ENCODE assay signal across 8 cellular contexts in the genomic region with DNA sequence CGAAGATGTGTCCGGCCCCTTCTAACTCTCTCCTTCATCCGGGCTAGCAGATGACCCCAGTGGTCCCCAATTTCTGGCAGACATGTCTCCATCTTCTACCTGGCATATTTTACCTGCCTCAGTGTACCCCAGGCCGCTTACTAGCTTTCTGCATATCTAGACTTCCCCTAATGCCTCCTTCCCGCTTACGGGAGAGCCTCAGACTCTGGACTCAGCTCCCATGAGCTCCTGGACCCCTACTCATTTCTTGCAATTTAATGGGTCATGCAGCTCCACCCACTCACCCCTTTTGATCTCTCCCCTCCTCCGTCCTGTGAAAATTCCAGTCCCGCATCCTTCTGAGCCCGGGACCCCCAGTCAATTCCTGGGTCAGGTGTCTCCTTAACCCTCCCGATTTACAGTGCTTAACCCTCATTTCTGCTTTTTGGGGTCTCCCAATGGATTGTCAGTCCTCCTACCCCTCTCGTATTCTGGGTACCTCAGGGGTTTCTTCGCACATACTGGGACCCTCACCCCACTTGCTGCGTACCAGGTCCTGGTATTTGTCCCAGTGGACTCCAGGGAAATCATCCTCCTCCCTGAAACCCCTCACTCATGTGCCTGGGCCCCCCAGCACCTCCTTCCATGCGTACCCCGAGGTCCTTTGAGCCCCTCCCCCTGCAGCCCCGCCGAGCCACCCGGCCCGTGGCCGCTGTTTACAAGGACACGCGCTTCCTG. TPM values are rescaled to one million over a fixed set of nuclear protein-coding genes. Genes with fewer than 3 reads are reported as not detected.
DNase-seq lines count a peak whose midpoint lies in the region; ATAC-seq and TF ChIP-seq lines count a peak whose summit lies in the region.

No MANE protein-coding gene starts in this region.

- WGBS in prostate gland: 2% methylated on average over 22 of the region's 22 CpGs

- H3K9me3 ChIP-seq in ES-I3 (ENCODE audit: control insufficient read depth, insufficient read depth, low read length) (no peaks in the 10 kb centered on the region), prostate gland (no peaks in the 10 kb centered on the region)

- CTCF ChIA-PET in RWPE1 (lab: Yijun Ruan, JAX): interaction anchor here (0.5 to 3.6 kb wide), 4 partner anchors 14 to 936 kb away, joined by 3 to 40 read pairs (median 5); no protein-coding TSS in a partner anchor

- H3K27me3 ChIP-seq in prostate gland (replicated peaks; ENCODE audit: insufficient read depth): no peaks in the 10 kb centered on the region

- H3K4me1 ChIP-seq in ES-I3 (ENCODE audit: insufficient read depth, low read length): peaks cover 11% of the 10 kb centered on the region
- H3K4me1 ChIP-seq in prostate gland (replicated peaks): peaks cover 39% of the 10 kb centered on the region

- H3K27ac ChIP-seq in RWPE1 (peak overlapping the region; percentile 100), prostate gland (peak overlapping the region; percentile 100)

- POLR2A ChIA-PET in RWPE1 (lab: Yijun Ruan, JAX; ENCODE audit: low non-redundant PET): interaction anchor here (1.8 to 7.3 kb wide), 3 partner anchors 8 to 16 kb away, joined by 7 to 120 read pairs (median 16); partner anchors contain the start of gene HOOK2

- TF ChIP-seq POLR2A in prostate gland (IDR thresholded peaks at IDR 0.05): no peak

- TF ChIP-seq CTCF in RWPE1 (conservative IDR thresholded peaks at IDR 0.05; ENCODE audit: low read depth): no peak
- no peak for TF ChIP-seq CTCF in epithelial cell of proximal tubule (conservative IDR thresholded peaks at IDR 0.05; ENCODE audit: low read depth, low read length)
- TF ChIP-seq CTCF in prostate gland (IDR thresholded peaks at IDR 0.05): no peak

- H3K4me3 ChIP-seq in epithelial cell of proximal tubule (ENCODE audit: low read depth, low read length) (peak overlapping the region; percentile 96), prostate gland (peak overlapping the region; percentile 79 to 85)

- intact Hi-C loops in prostate gland (cut with DNase I): loop anchor here (10.0 kb wide), 1 partner anchor 66 kb away; the partner anchor contains the start of gene TNPO2

- DNase-seq in RWPE1 (ENCODE audit: low spot score) (no peak), epithelial cell of proximal tubule (ENCODE audit: low read depth) (no peak), prostate gland (ENCODE audit: low spot score) (no peak), NCI-H2029 treated with DMSO at 0.1 percent for 48 hours (lab: John Stamatoyannopoulos, UW) (no peak), NCI-H2081 (lab: John Stamatoyannopoulos, UW) (no peak), NCI-H1694 treated with DMSO at 0.1 percent for 48 hours (lab: John Stamatoyannopoulos, UW) (no peak)

- ATAC-seq in GM19035 (IDR thresholded peaks at IDR 0.05; ENCODE audit: unreplicated experiment): no peak

- H3K36me3 ChIP-seq in ES-I3 (ENCODE audit: insufficient read depth, low read length): no peaks in the 10 kb centered on the region
- H3K36me3 ChIP-seq in prostate gland: no peaks in the 10 kb centered on the region

- peak overlapping the region; percentile 67; the same call in 1 of the 2 replicates for H3K9ac ChIP-seq in ES-I3 (ENCODE audit: low read depth, low read length)

RNA-seq across cellular contexts. Expression of gene JUNB, which starts 0.5 kb away (rescaled TPM):
- total RNA-seq in epithelial cell of proximal tubule: 127 and 251 TPM in 2 replicates
- 100 to 1,000 TPM; 173 to 290 TPM for total RNA-seq in prostate gland

RNA-seq across cellular contexts. Expression of gene PRDX2, which starts 10.8 kb away (rescaled TPM):
- total RNA-seq in epithelial cell of proximal tubule (463 and 571 TPM in 2 replicates), prostate gland (100 to 1,000 TPM; 256 to 548 TPM)

RNA-seq across cellular contexts. Expression of gene THSD8, which starts 11.1 kb away (rescaled TPM):
- not detected in 2 replicates for total RNA-seq in epithelial cell of proximal tubule
- under 1 TPM in 1 of 2 donors, not detected in 1; 0.91 TPM for total RNA-seq in prostate gland

RNA-seq across cellular contexts. Expression of gene HOOK2, which starts 15.4 kb away (rescaled TPM):
- total RNA-seq in epithelial cell of proximal tubule (12.3 and 26.3 TPM in 2 replicates), prostate gland (100 to 1,000 TPM in 1 of 2 donors, 10 to 100 TPM in 1; 49.6 to 126 TPM)

RNA-seq across cellular contexts. Expression of gene RNASEH2A, which starts 15.6 kb away (rescaled TPM):
- total RNA-seq in epithelial cell of proximal tubule: 49.6 and 62.7 TPM in 2 replicates
- 10 to 100 TPM in 1 of 2 donors, 1 to 10 TPM in 1; 8.7 to 11.5 TPM for total RNA-seq in prostate gland
